Comparison of ENCODE assay signal across 35 cellular contexts in genomic region chr4:113874480-113874879, GRCh38.
"Had no signal": no experiment of that assay in that cellular context is flagged by ENCODE, and none has a peak within 500 bp of the region (broad histone marks: within the 10 kb centered on the region; RNA-seq: fewer than 3 reads in every experiment).

No MANE protein-coding gene starts in this region.

- H3K27ac ChIP-seq: KMS-11 had no signal

- H3K27me3 ChIP-seq: MG63 had no signal

- H3K36me3 ChIP-seq: MG63 had no signal

- DNase-seq: Karpas-422, Kasumi-1, KG1, MG63, MV-4-11, NCI-H1048, NCI-H1092, NCI-H1092 treated with DMSO at 0.1 percent for 48 hours, NCI-H1105, NCI-H1105 treated with DMSO at 0.1 percent for 48 hours, NCI-H1417, NCI-H1417 treated with DMSO at 0.1 percent for 48 hours, NCI-H1436, NCI-H1436 treated with DMSO at 0.1 percent for 48 hours, NCI-H146, NCI-H1694, NCI-H1694 treated with DMSO at 0.1 percent for 48 hours, NCI-H187, NCI-H187 treated with DMSO at 0.1 percent for 48 hours, NCI-H1930, NCI-H2029, NCI-H2029 treated with DMSO at 0.1 percent for 48 hours, NCI-H2081, NCI-H2081 treated with DMSO at 0.1 percent for 48 hours, NCI-H2107, NCI-H2171, NCI-H2171 treated with DMSO at 0.1 percent for 48 hours, NCI-H2227 treated with DMSO at 0.1 percent for 48 hours, NCI-H345, NCI-H446, NCI-H446 treated with DMSO at 0.1 percent for 48 hours, NCI-H510A, NCI-H510A treated with DMSO at 0.1 percent for 48 hours, NCI-H524 had no signal

- H3K4me3 ChIP-seq: MG63 had no signal

- H3K4me2 ChIP-seq: KMS-11 had no signal

- H3K9me3 ChIP-seq: MG63 had no signal

- H3K9ac ChIP-seq: KMS-11 had no signal
